In genomic region chr2:66925128-66925527, GRCh38 we compare ENCODE assay signal across 16 cellular contexts.
DNase-seq lines count a peak whose midpoint lies in the region; ATAC-seq, FAIRE-seq and TF ChIP-seq lines count a peak whose summit lies in the region.
"Had no signal": no experiment of that assay in that cellular context is flagged by ENCODE, and none has a peak within 500 bp of the region (broad histone marks: within the 10 kb centered on the region; RNA-seq: fewer than 3 reads in every experiment).

No MANE protein-coding gene starts in this region.

- H3K9me3 ChIP-seq in mammary epithelial cell (replicated peaks; ENCODE audit: insufficient read depth, low read length), result no peaks in the 10 kb centered on the region
- no peaks in the 10 kb centered on the region for H3K9me3 ChIP-seq in keratinocyte (ENCODE audit: control insufficient read depth, low read depth, low read length)
- H3K9me3 ChIP-seq in naive thymus-derived CD4-positive, alpha-beta T cell (ENCODE audit: control insufficient read depth in 2 of 3, low read length in 3 of 3), result no peaks in the 10 kb centered on the region
- H3K9me3 ChIP-seq: adrenal gland had no signal

- DNase-seq in Caki2 (ENCODE audit: low read depth), result peak; percentile 12
- peak; percentile 76 for DNase-seq in mammary epithelial cell
- DNase-seq in keratinocyte (ENCODE audit: low read depth, low spot score), result no peak
- DNase-seq in cerebellum (ENCODE audit: low spot score), result no peak
- DNase-seq in stimulated activated CD4-positive, alpha-beta T cell treated with anti-CD3 and anti-CD28 coated beads, Interleukin-4, amount 100 ng/mL, for 24 hours, result no peak
- no peak for DNase-seq in activated CD4-positive, alpha-beta T cell treated with anti-CD3 and anti-CD28 coated beads, Interleukin-2, amount 50 U/mL, for 1 hour
- no peak for DNase-seq in naive thymus-derived CD4-positive, alpha-beta T cell
- DNase-seq: activated CD4-positive, alpha-beta T cell treated with anti-CD3 and anti-CD28 coated beads for 36 hours; activated effector memory CD4-positive, alpha-beta T cell treated with Interleukin-2 at 50 U/mL for 16 hours; adrenal gland; NCI-H1436; NCI-H82; stimulated activated CD4-positive, alpha-beta T cell treated with anti-CD3 and anti-CD28 coated beads, Interleukin-4, amount 100 ng/mL, for 1 hour had no signal

- no peak overlapping the region for H3K27ac ChIP-seq in mammary epithelial cell (ENCODE audit: insufficient read depth, low read depth, low read length)
- no peak overlapping the region for H3K27ac ChIP-seq in keratinocyte (ENCODE audit: control insufficient read depth, insufficient read depth, low read length)
- H3K27ac ChIP-seq in naive thymus-derived CD4-positive, alpha-beta T cell (ENCODE audit: low read depth, low read length), result no peak overlapping the region
- H3K27ac ChIP-seq: adrenal gland, parathyroid adenoma had no signal

- H3K4me3 Mint-ChIP-seq in naive thymus-derived CD4-positive, alpha-beta T cell, result no peak overlapping the region
- H3K4me3 Mint-ChIP-seq: activated CD4-positive, alpha-beta T cell treated with anti-CD3 and anti-CD28 coated beads for 36 hours had no signal

- peak; percentile 72 for FAIRE-seq in keratinocyte (lab: Jason Lieb, UNC)
- FAIRE-seq: HTR-8/SVneo had no signal

- H4K20me1 ChIP-seq in mammary epithelial cell (ENCODE audit: insufficient read depth, low read length), result no peaks in the 10 kb centered on the region
- no peaks in the 10 kb centered on the region for H4K20me1 ChIP-seq in keratinocyte (ENCODE audit: control insufficient read depth, extremely low read depth, insufficient read depth, low read length)

- no peaks in the 10 kb centered on the region for H3K9me1 ChIP-seq in keratinocyte (ENCODE audit: control insufficient read depth, extremely low read depth, insufficient read depth, low read length)

- CTCF ChIA-PET in mammary epithelial cell (lab: Charles Lee; ENCODE audit: low non-redundant PET), result no interaction called here
- CTCF ChIA-PET in naive thymus-derived CD4-positive, alpha-beta T cell (lab: Charles Lee), result no interaction called here

- WGBS in mammary epithelial cell (ENCODE audit: low coverage, missing lambda C conversion rate), result 0% methylated on average over 1 of the region's 1 CpG

- H3K9ac ChIP-seq in mammary epithelial cell (ENCODE audit: insufficient read depth, low read length) (no peak overlapping the region), keratinocyte (ENCODE audit: control insufficient read depth, extremely low read depth, insufficient read depth, low read length) (no peak overlapping the region)
- H3K9ac ChIP-seq: parathyroid adenoma had no signal

- ATAC-seq in naive thymus-derived CD4-positive, alpha-beta T cell, result no peak
- ATAC-seq: activated CD4-positive, alpha-beta T cell treated with anti-CD3 and anti-CD28 coated beads for 36 hours had no signal

- intact Hi-C loops in mammary epithelial cell (cut with micrococcal nuclease), result no loop called here
- intact Hi-C loops in naive thymus-derived CD4-positive, alpha-beta T cell (cut with micrococcal nuclease), result no loop called here

- no peak for TF ChIP-seq EP300 in Ishikawa (IDR thresholded peaks at IDR 0.05; ENCODE audit: borderline replicate concordance)

- no peaks in the 10 kb centered on the region for H3K27me3 ChIP-seq in mammary epithelial cell (ENCODE audit: insufficient read depth, low read length)
- H3K27me3 ChIP-seq in keratinocyte (ENCODE audit: control insufficient read depth, extremely low read depth, insufficient read depth, low read length), result no peaks in the 10 kb centered on the region
- no peaks in the 10 kb centered on the region for H3K27me3 ChIP-seq in naive thymus-derived CD4-positive, alpha-beta T cell (ENCODE audit: control insufficient read depth in 2 of 2, insufficient read depth in 2 of 2, low read length in 2 of 2)
- H3K27me3 ChIP-seq: adrenal gland had no signal

- no peaks in the 10 kb centered on the region for H3K4me1 Mint-ChIP-seq in naive thymus-derived CD4-positive, alpha-beta T cell
- H3K4me1 Mint-ChIP-seq: activated CD4-positive, alpha-beta T cell treated with anti-CD3 and anti-CD28 coated beads for 36 hours had no signal

- H3K36me3 ChIP-seq in mammary epithelial cell (ENCODE audit: insufficient read depth, low read length), result no peaks in the 10 kb centered on the region
- no peaks in the 10 kb centered on the region for H3K36me3 ChIP-seq in keratinocyte (ENCODE audit: control insufficient read depth in 2 of 2, extremely low read depth in 1 of 2, insufficient read depth in 2 of 2, low read length in 2 of 2)
- H3K36me3 ChIP-seq in naive thymus-derived CD4-positive, alpha-beta T cell (ENCODE audit: control insufficient read depth in 2 of 3, insufficient read depth in 3 of 3, low read length in 3 of 3), result no peaks in the 10 kb centered on the region
- H3K36me3 ChIP-seq: adrenal gland had no signal

- TF ChIP-seq CTCF in mammary epithelial cell (conservative IDR thresholded peaks at IDR 0.05 in 1 of 2, IDR thresholded peaks at IDR 0.05 in 1 of 2; ENCODE audit: extremely low read depth in 1 of 2, insufficient read depth in 1 of 2, low read depth in 1 of 2, low read length in 2 of 2) (no peak), keratinocyte (optimal IDR thresholded peaks at IDR 0.05 in 1 of 3, IDR thresholded peaks at IDR 0.05 in 1 of 3, conservative IDR thresholded peaks at IDR 0.05 in 1 of 3; ENCODE audit: extremely low read depth in 1 of 3, insufficient read depth in 2 of 3, low read length in 3 of 3) (no peak)

- dilution Hi-C loops in mammary epithelial cell (cut with HindIII; ENCODE audit: low sequenced_read_pairs), result no loop called here
- dilution Hi-C loops in keratinocyte (cut with MboI; ENCODE audit: extremely low pct_ligation_motif_present, low sequenced_read_pairs), result no loop called here

- H3K79me2 ChIP-seq in mammary epithelial cell (ENCODE audit: insufficient read depth, low read length) (no peaks in the 10 kb centered on the region), keratinocyte (ENCODE audit: control insufficient read depth, insufficient read depth, low read length) (no peaks in the 10 kb centered on the region)
- H3K79me2 ChIP-seq: parathyroid adenoma had no signal

- peaks cover 23% of the 10 kb centered on the region for H3K4me1 ChIP-seq in mammary epithelial cell (ENCODE audit: insufficient read depth, low read length)
- H3K4me1 ChIP-seq in keratinocyte (ENCODE audit: control insufficient read depth, extremely low read depth, insufficient read depth, low read length), result peaks cover 24% of the 10 kb centered on the region
- no peaks in the 10 kb centered on the region for H3K4me1 ChIP-seq in naive thymus-derived CD4-positive, alpha-beta T cell (ENCODE audit: control insufficient read depth in 2 of 2, insufficient read depth in 2 of 2, low read length in 2 of 2)
- H3K4me1 ChIP-seq: parathyroid adenoma had no signal

- H3K36me3 Mint-ChIP-seq in naive thymus-derived CD4-positive, alpha-beta T cell, result no peaks in the 10 kb centered on the region

- H3K4me2 ChIP-seq in mammary epithelial cell (ENCODE audit: insufficient read depth, low read depth, low read length), result no peak overlapping the region
- no peak overlapping the region for H3K4me2 ChIP-seq in keratinocyte (ENCODE audit: control insufficient read depth, extremely low read depth, insufficient read depth, low read depth, low read length)

- H3K4me3 ChIP-seq in mammary epithelial cell (replicated peaks in 1 of 3; ENCODE audit: insufficient read depth in 1 of 3, low read depth in 2 of 3, low read length in 3 of 3), result no peak overlapping the region
- H3K4me3 ChIP-seq in keratinocyte (ENCODE audit: control insufficient read depth in 2 of 3, extremely low read depth in 1 of 3, insufficient read depth in 2 of 3, low read depth in 1 of 3, low read length in 3 of 3), result no peak overlapping the region
- H3K4me3 ChIP-seq in naive thymus-derived CD4-positive, alpha-beta T cell (ENCODE audit: low read length), result no peak overlapping the region
- H3K4me3 ChIP-seq: adrenal gland had no signal

- POLR2A ChIA-PET in naive thymus-derived CD4-positive, alpha-beta T cell (lab: Charles Lee), result no interaction called here

- no TSS peak for BruUV-seq in mammary epithelial cell (replicated peaks; lab: Mats Ljungman, UMichigan)

- no peak overlapping the region for H3K27ac Mint-ChIP-seq in naive thymus-derived CD4-positive, alpha-beta T cell
- H3K27ac Mint-ChIP-seq: activated CD4-positive, alpha-beta T cell treated with anti-CD3 and anti-CD28 coated beads for 36 hours had no signal

- in situ Hi-C loops in Caki2 (cut with HindIII; ENCODE audit: low pct_unique_long_range_greater_than_20kb, low sequenced_read_pairs) (no loop called here), mammary epithelial cell (cut with MboI; ENCODE audit: low sequenced_read_pairs in 2 of 2) (no loop called here)

- peaks cover 0 to 9% (median 1%) of the 10 kb centered on the region in 11 donors for H3K9me3 Mint-ChIP-seq in naive thymus-derived CD4-positive, alpha-beta T cell

- H2AFZ ChIP-seq in mammary epithelial cell (ENCODE audit: low read depth, low read length), result no peak overlapping the region
- H2AFZ ChIP-seq in keratinocyte (ENCODE audit: control insufficient read depth, low read length), result no peak overlapping the region
- H2AFZ ChIP-seq: parathyroid adenoma had no signal

- TF ChIP-seq RAD21 in Ishikawa (IDR thresholded peaks at IDR 0.05; ENCODE audit: low read depth), result no peak

- no peaks in the 10 kb centered on the region for H3K27me3 Mint-ChIP-seq in naive thymus-derived CD4-positive, alpha-beta T cell
- H3K27me3 Mint-ChIP-seq: activated CD4-positive, alpha-beta T cell treated with anti-CD3 and anti-CD28 coated beads for 36 hours had no signal

TF ChIP-seq in Ishikawa, 13 proteins besides CTCF, POLR2A, EP300 and RAD21:
- TF ChIP-seq NFIC (IDR thresholded peaks at IDR 0.05) (peak; percentile 79), TCF12 (IDR thresholded peaks at IDR 0.05; ENCODE audit: low read depth) (no peak), TEAD4 (IDR thresholded peaks at IDR 0.05) (peak; percentile 71)

Comparison
In these comparisons a context has a peak if more than half of its experiments do, and no peak if none do; other contexts are left out.
1. DNase-seq: peak in Caki2 (single experiment) and mammary epithelial cell (single experiment); none in keratinocyte (single experiment), cerebellum (single experiment), stimulated activated CD4-positive, alpha-beta T cell treated with anti-CD3 and anti-CD28 coated beads, Interleukin-4, amount 100 ng/mL, for 24 hours (single experiment), activated CD4-positive, alpha-beta T cell treated with anti-CD3 and anti-CD28 coated beads, Interleukin-2, amount 50 U/mL, for 1 hour (single experiment) and naive thymus-derived CD4-positive, alpha-beta T cell (0 of 9).